In the genomic region with DNA sequence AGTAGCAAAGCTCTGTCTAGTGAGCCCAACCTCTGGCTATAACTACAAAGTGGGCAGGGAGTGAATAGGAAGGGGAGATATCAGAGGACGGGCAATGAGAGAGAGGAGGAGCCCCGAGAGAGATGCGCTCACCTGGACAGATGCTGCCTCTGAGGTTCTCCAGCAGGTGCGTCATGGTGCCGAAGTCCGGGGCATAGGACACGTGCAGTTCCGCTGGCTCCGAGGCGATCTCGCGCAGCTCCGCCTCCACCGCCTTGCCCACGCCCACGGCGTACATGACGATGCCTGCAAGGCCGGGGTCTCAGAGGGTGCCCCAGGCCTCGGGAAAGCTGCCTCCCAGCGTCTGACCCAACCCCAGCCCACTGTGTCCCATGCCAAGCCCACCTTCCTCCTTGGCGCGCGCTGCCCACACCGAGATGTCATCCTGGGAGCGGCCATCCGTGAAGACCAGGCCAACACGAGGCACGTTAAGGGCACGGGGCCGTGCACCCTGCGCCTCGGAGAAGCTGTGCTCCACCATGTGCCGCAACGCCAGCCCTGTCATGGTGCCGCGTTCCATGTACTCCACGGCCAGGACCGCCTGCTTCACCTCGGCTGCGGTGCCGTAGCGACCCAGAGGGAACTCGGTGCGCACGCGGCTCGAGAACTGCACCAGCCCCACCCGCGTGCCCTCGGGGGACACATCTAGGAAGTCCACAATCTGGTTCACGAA, we compare ENCODE assay signal across 1 cellular context.
TF ChIP-seq lines count a peak whose summit lies in the region.

No MANE protein-coding gene starts in this region.

TF ChIP-seq in K562, 482 proteins besides CTCF, POLR2A, EP300 and RAD21:
- TF ChIP-seq, protein P1, sequence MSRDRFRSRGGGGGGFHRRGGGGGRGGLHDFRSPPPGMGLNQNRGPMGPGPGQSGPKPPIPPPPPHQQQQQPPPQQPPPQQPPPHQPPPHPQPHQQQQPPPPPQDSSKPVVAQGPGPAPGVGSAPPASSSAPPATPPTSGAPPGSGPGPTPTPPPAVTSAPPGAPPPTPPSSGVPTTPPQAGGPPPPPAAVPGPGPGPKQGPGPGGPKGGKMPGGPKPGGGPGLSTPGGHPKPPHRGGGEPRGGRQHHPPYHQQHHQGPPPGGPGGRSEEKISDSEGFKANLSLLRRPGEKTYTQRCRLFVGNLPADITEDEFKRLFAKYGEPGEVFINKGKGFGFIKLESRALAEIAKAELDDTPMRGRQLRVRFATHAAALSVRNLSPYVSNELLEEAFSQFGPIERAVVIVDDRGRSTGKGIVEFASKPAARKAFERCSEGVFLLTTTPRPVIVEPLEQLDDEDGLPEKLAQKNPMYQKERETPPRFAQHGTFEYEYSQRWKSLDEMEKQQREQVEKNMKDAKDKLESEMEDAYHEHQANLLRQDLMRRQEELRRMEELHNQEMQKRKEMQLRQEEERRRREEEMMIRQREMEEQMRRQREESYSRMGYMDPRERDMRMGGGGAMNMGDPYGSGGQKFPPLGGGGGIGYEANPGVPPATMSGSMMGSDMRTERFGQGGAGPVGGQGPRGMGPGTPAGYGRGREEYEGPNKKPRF (IDR thresholded peaks at IDR 0.05; ENCODE audit: low read depth, low read length) = no peak
- TF ChIP-seq MCM2 (IDR thresholded peaks at IDR 0.05; ENCODE audit: low read depth) (no peak), ZNF311 (CRISPR knock-in tag; IDR thresholded peaks at IDR 0.05) (no peak), ZNF23 (CRISPR knock-in tag; IDR thresholded peaks at IDR 0.05) (no peak)
- TF ChIP-seq, protein P2, sequence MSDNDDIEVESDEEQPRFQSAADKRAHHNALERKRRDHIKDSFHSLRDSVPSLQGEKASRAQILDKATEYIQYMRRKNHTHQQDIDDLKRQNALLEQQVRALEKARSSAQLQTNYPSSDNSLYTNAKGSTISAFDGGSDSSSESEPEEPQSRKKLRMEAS (CRISPR knock-in tag; IDR thresholded peaks at IDR 0.05) = 0 out of 2 replicates have a peak, but pooled peaks have one; percentile 18
- TF ChIP-seq, protein P3, sequence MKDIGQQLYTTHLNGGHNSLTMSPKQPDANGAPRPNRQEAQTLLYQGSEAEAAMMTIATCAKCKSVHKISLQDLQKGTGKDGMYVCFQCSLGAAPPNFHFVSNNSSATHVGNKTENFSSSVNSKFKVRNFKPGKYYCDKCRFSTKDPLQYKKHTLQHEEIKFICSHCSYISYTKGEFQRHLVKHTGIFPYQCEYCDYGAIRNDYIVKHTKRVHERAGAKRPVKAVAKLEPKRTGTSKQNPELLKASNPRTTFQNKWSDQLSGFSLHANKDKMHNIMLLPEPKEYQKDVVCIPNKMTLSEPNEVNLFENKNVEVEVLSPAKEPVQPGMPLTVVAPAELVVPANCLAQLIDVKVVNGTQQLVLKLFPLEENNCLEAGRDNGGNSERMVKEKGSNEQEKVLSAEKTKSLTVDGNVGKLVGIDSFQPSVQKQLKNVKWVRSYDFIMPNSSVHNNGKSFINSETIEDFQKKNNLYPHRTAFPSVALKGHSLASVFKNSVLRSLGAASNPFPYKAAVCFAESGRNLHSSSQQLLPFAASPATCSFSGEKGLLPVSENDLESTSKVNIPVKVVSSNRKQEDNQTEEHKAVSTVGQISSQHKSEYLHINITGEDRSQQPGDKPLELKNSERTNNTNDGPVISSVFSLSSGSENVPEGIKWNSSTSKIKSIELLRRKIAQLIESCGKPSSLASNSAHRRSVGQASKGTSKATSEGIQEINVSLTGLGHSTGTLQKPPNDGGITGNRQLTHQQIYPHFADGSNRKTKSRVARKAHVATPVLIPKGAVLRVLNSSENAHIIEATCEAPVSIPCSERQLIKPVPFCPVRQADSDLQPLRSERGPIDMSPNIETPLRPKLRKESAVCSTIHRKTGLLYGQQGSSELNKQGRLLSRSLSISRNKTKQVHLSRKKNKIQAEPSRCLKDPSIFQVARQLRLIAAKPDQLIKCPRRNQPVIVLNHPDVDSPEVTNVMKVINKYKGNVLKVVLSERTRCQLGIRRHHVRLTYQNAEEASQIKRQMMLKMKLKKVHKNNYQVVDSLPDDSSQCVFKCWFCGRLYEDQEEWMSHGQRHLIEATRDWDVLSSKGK (CRISPR knock-in tag; IDR thresholded peaks at IDR 0.05) = no peak
